Comparison of ENCODE assay signal across 16 cellular contexts in the genomic region with DNA sequence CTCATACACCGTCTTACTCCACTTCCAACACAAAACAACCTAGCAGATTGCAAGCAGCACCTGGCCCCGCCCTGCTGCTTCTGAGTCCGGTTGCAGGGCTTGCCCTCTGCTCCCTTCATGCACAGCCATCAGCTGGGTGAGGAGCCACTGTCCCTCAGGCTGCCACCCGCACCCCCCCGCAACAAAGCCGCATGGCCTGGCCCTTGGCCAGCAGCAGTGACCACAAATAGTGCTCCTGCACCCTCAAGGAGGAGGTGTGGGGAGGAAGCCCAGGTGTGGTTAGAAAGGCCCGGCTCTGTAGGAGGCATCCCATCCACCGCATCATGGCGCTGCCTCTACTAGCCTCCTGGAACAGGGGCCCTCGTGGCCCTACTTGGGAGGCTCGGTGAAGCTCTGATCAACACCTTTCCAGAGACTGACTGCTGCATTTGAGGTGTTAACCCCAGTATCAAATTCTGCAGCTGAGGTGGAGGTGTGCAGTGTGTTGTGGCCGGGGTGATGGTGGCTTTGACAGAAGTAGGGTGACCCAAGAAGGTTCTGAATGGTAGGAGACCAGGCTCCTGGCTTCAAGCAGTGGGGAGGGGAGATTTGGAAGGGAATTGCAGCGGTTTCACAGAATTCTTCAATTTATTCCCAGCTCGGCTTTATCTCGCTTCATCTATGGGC. TPM values are rescaled to one million over a fixed set of nuclear protein-coding genes. Genes with fewer than 3 reads are reported as not detected.
"Had no signal": no experiment of that assay in that cellular context is flagged by ENCODE, and none has a peak within 500 bp of the region (broad histone marks: within the 10 kb centered on the region; RNA-seq: fewer than 3 reads in every experiment).

No MANE protein-coding gene starts in this region.

- H3K36me3 ChIP-seq: ascending aorta, neural progenitor cell, tibial nerve, uterus had no signal

- H3K27ac ChIP-seq: ascending aorta, gastroesophageal sphincter, heart right ventricle, neural progenitor cell, tibial nerve, uterus had no signal

- H3K4me1 ChIP-seq: ascending aorta, neural progenitor cell, uterus had no signal

- H3K9me3 ChIP-seq: ascending aorta, gastroesophageal sphincter, heart right ventricle, tibial nerve, uterus had no signal

- DNase-seq: activated CD4-positive, alpha-beta T cell treated with anti-CD3 and anti-CD28 coated beads for 36 hours; activated CD4-positive, alpha-beta T cell treated with anti-CD3 and anti-CD28 coated beads, Interleukin-2, amount 50 U/mL, for 48 hours; activated naive CD4-positive, alpha-beta T cell treated with anti-CD3 and anti-CD28 coated beads, Interleukin-2, amount 50 U/mL, for 16 hours; activated T-cell treated with anti-CD3 and anti-CD28 coated beads for 4 hours; cerebellar nuclear complex; effector CD4-positive, alpha-beta T cell; heart right ventricle; uterus had no signal

- H3K27me3 ChIP-seq: ascending aorta, gastroesophageal sphincter, neural progenitor cell, uterus had no signal

- H3K4me3 ChIP-seq: ascending aorta, gastroesophageal sphincter, heart right ventricle, lung, neural progenitor cell, tibial nerve, uterus had no signal

- H3K9ac ChIP-seq: neural progenitor cell had no signal

- ATAC-seq: activated CD4-positive, alpha-beta T cell treated with anti-CD3 and anti-CD28 coated beads for 36 hours; esophagus mucosa; gastroesophageal sphincter; heart right ventricle; WTC11 had no signal

RNA-seq across cellular contexts. Expression of gene WNK2, which starts 52.7 kb away (rescaled TPM):
- total RNA-seq: ascending aorta, osteoblast had no signal
